ENCODE assay signal across 12 cellular contexts in genomic region chr12:91743727-91744126, GRCh38.
"Had no signal": no experiment of that assay in that cellular context is flagged by ENCODE, and none has a peak within 500 bp of the region (broad histone marks: within the 10 kb centered on the region; RNA-seq: fewer than 3 reads in every experiment).

No MANE protein-coding gene starts in this region.

- DNase-seq: activated CD4-positive, CD25-positive, alpha-beta regulatory T cell; activated effector memory CD4-positive, alpha-beta T cell treated with anti-CD3 and anti-CD28 coated beads, Interleukin-2, amount 50 U/mL, for 16 hours; activated T-cell treated with anti-CD3 and anti-CD28 coated beads, Interleukin-2, amount 50 U/mL, for 1 hour; hippocampal formation; mucosa of descending colon; naive thymus-derived CD8-positive, alpha-beta T cell; occipital lobe; sigmoid colon; stimulated activated CD4-positive, alpha-beta T cell treated with anti-CD3 and anti-CD28 coated beads, Interleukin-2, amount 100 ng/mL, for 48 hours; stimulated activated naive CD4-positive, alpha-beta T cell treated with Interleukin-2 at 50 U/mL for 16 hours; T-helper 2 cell had no signal

- H3K27ac ChIP-seq: breast epithelium, sigmoid colon had no signal

- ATAC-seq: mucosa of descending colon; naive thymus-derived CD8-positive, alpha-beta T cell had no signal
